8 cellular contexts compared by ENCODE assay signal in the genomic region with DNA sequence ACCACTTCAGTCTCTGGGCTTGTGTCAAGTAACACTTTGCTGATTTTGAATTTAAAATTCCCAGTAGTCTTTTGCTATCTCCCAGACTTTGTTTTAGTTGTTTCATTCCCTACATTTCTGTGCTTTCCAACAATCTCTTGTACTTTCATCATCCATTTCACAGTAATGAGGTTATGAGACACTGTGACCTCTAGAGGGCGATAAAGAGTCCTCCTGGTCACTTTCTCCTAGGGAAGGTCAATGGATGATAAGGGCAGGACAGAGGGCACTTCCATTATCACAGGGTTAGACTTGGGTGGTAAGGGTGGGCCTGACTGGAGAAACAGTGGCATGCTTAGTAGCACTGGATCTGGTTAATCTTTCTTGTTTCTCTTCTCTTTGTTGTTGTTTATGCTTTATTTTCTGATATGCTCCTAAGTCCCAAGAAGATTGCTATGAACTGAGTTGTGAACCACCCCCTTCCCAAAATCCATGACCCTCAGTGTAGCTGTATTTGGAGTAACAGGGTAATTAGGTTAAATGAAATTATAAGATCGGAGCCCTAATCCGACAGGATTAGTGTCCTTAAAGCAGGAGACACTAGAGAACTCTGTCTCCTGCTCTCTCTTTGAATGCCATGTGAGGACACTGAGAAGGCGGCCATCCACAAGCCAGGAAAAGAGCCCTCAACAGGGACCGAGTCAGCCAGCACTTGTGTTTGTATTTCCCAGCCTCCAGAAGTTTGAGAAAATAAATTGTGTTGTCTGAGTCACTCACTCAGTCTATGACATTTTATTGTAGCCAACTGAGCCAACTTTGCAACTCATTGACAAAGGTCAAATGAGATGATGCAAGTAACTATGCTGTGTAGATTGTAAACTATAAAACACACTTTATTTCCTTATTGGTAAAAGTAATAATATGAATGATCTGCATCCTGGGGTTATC.
DNase-seq lines count a peak whose midpoint lies in the region; ATAC-seq and TF ChIP-seq lines count a peak whose summit lies in the region.

No MANE protein-coding gene starts in this region.

- H3K9me2 ChIP-seq in PC-3 (replicated peaks; ENCODE audit: low read length) = no peaks in the 10 kb centered on the region

- H3K4me2 ChIP-seq in PC-3 (ENCODE audit: low read length) = no peak overlapping the region

- no peaks in the 10 kb centered on the region for H4K20me1 ChIP-seq in PC-3 (ENCODE audit: low read length)

- H3K9ac ChIP-seq in PC-3 (ENCODE audit: low read length) = no peak overlapping the region

- no peaks in the 10 kb centered on the region for H3K9me3 ChIP-seq in PC-3 (ENCODE audit: low read length)

- no peaks in the 10 kb centered on the region for H3K4me1 Mint-ChIP-seq in activated naive CD8-positive, alpha-beta T cell treated with anti-CD3 and anti-CD28 coated beads, Interleukin-2, amount 50 U/mL, for 24 hours

- DNase-seq in AG20443 (ENCODE audit: low spot score) (peak; percentile 6), PC-3 (peak; percentile 46), foreskin fibroblast (no peak), sciatic nerve (ENCODE audit: low spot score) (no peak)
- no peak for DNase-seq in stimulated activated CD4-positive, alpha-beta T cell treated with anti-CD3 and anti-CD28 coated beads, Interleukin-4, amount 100 ng/mL, for 4 hours
- no peak for DNase-seq in activated naive CD8-positive, alpha-beta T cell treated with anti-CD3 and anti-CD28 coated beads, Interleukin-2, amount 50 U/mL, for 24 hours

- CTCF ChIA-PET in PC-3 (lab: Charles Lee) = no interaction called here

- no peaks in the 10 kb centered on the region for H3K36me3 Mint-ChIP-seq in activated naive CD8-positive, alpha-beta T cell treated with anti-CD3 and anti-CD28 coated beads, Interleukin-2, amount 50 U/mL, for 24 hours (ENCODE audit: low read depth)

- H2AFZ ChIP-seq in PC-3 (ENCODE audit: low read length) = no peak overlapping the region

- intact Hi-C loops in PC-3 (cut with micrococcal nuclease) = no loop called here
- intact Hi-C loops in sciatic nerve (cut with DNase I) = no loop called here

- no peaks in the 10 kb centered on the region for H3K79me2 ChIP-seq in PC-3 (ENCODE audit: low read length)

- TF ChIP-seq CTCF in PC-3 (conservative IDR thresholded peaks at IDR 0.05; ENCODE audit: low read depth, low read length) = peak; percentile 73
- TF ChIP-seq CTCF in foreskin fibroblast (IDR thresholded peaks at IDR 0.05; ENCODE audit: low read depth, low read length) = peak; percentile 45

- no TSS peak for BruUV-seq in PC-3 (replicated peaks; lab: Mats Ljungman, UMichigan)

- no peak overlapping the region for H3K27ac Mint-ChIP-seq in activated naive CD8-positive, alpha-beta T cell treated with anti-CD3 and anti-CD28 coated beads, Interleukin-2, amount 50 U/mL, for 24 hours

- no peaks in the 10 kb centered on the region for H3F3A ChIP-seq in PC-3 (ENCODE audit: low read length, unreplicated experiment)

- H3K9me3 Mint-ChIP-seq in activated naive CD8-positive, alpha-beta T cell treated with anti-CD3 and anti-CD28 coated beads, Interleukin-2, amount 50 U/mL, for 24 hours = no peaks in the 10 kb centered on the region

- no peaks in the 10 kb centered on the region for H3K4me1 ChIP-seq in PC-3 (ENCODE audit: insufficient read depth, low read length)

- no peaks in the 10 kb centered on the region for H3K27me3 Mint-ChIP-seq in activated naive CD8-positive, alpha-beta T cell treated with anti-CD3 and anti-CD28 coated beads, Interleukin-2, amount 50 U/mL, for 24 hours

- H3K27me3 ChIP-seq in PC-3 (ENCODE audit: low read length) = no peaks in the 10 kb centered on the region

- H3K4me3 ChIP-seq in PC-3 (ENCODE audit: low read length) = no peak overlapping the region
- no peak overlapping the region for H3K4me3 ChIP-seq in foreskin fibroblast (ENCODE audit: low read depth in 1 of 2, low read length in 2 of 2)

- H3K27ac ChIP-seq in PC-3 (ENCODE audit: low read length) = no peak overlapping the region

- POLR2A ChIA-PET in PC-3 (lab: Charles Lee; ENCODE audit: unreplicated experiment) = no interaction called here

- no peak overlapping the region for H3K4me3 Mint-ChIP-seq in activated naive CD8-positive, alpha-beta T cell treated with anti-CD3 and anti-CD28 coated beads, Interleukin-2, amount 50 U/mL, for 24 hours

- ATAC-seq in GM18499 (IDR thresholded peaks at IDR 0.05; ENCODE audit: insufficient read depth, unreplicated experiment) (peak; percentile 65), HG03175 (IDR thresholded peaks at IDR 0.05; ENCODE audit: unreplicated experiment) (peak; percentile 71), PC-3 (no peak), sciatic nerve (peak; percentile 51)
- no peak for ATAC-seq in activated naive CD8-positive, alpha-beta T cell treated with anti-CD3 and anti-CD28 coated beads, Interleukin-2, amount 50 U/mL, for 24 hours

- no peaks in the 10 kb centered on the region for H3K36me3 ChIP-seq in PC-3 (ENCODE audit: low read depth, low read length)

Comparison
In these comparisons a context has a peak if more than half of its experiments do, and no peak if none do; other contexts are left out.
1. DNase-seq: peak in AG20443 (single experiment) and PC-3 (single experiment); none in foreskin fibroblast (0 of 2), sciatic nerve (single experiment), stimulated activated CD4-positive, alpha-beta T cell treated with anti-CD3 and anti-CD28 coated beads, Interleukin-4, amount 100 ng/mL, for 4 hours (0 of 2) and activated naive CD8-positive, alpha-beta T cell treated with anti-CD3 and anti-CD28 coated beads, Interleukin-2, amount 50 U/mL, for 24 hours (single experiment).
2. ATAC-seq: peak in GM18499 (single experiment), HG03175 (single experiment) and sciatic nerve (single experiment); none in PC-3 (single experiment) and activated naive CD8-positive, alpha-beta T cell treated with anti-CD3 and anti-CD28 coated beads, Interleukin-2, amount 50 U/mL, for 24 hours (single experiment).